In the genomic region with DNA sequence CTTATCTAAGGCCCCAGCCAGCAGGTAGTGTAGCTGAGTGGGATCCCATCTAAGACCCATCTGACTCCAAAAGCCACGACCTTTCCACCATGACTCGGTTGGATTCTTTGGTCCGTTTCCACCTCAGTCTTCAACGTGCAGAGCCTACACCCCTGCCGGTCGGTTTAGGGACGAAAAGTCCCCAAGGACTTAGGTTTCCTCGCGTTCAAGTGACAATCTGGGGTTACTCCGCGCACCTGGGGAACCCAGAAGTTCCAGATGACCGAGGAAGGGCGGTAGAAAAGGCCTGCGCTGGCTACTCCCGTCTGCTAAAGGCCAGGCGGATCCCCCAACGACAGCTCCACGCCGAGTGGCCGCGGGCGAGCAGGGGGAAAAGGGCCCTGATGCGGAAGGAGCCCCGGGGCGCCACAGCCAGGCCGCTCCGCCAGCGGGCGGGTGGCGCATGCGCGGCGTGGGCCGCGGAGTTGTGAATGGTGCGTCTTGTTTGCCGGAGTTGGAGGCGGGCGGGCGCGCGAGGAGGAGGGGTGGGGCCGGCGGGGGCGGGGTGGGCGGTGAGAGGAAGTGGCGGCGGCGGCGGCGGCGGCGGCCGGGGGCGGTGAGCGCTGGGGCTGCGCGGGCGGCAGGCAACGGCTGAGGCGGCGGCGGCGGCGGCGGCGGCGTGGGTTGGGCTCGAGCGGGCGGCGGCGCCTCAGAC, we compare ENCODE assay signal across 8 cellular contexts. TPM values are rescaled to one million over a fixed set of nuclear protein-coding genes. Genes with fewer than 3 reads are reported as not detected.
DNase-seq lines count a peak whose midpoint lies in the region; ATAC-seq, FAIRE-seq and TF ChIP-seq lines count a peak whose summit lies in the region.

Gene CBFB, plus strand, starts transcription at position 595 of the 694 bp plus-strand sequence. CDS start 259 bp downstream, outside the sequence.

- H3K9me3 ChIP-seq in left ventricle myocardium inferior (replicated peaks) = no peaks in the 10 kb centered on the region
- no peaks in the 10 kb centered on the region for H3K9me3 ChIP-seq in prostate gland

- peak within 1 kb of the TSS; percentile 99 for H3K4me3 ChIP-seq in left ventricle myocardium inferior
- peak within 1 kb of the TSS; percentile 73 to 95 for H3K4me3 ChIP-seq in prostate gland

- peak; percentile 94 for FAIRE-seq in GM12891 (lab: Jason Lieb, UNC)

- H3K4me1 ChIP-seq in left ventricle myocardium inferior (peaks cover 48% of the 10 kb centered on the region), prostate gland (replicated peaks) (no peaks in the 10 kb centered on the region)

- H3K36me3 ChIP-seq in left ventricle myocardium inferior = peaks cover 8% of the 10 kb centered on the region
- H3K36me3 ChIP-seq in prostate gland = no peaks in the 10 kb centered on the region

- peak; percentile 69 for ATAC-seq in HG02763 (IDR thresholded peaks at IDR 0.05; ENCODE audit: unreplicated experiment)

- H3K9me3 Mint-ChIP-seq in T-helper 1 cell treated with Interleukin-12 subunit alpha and Interleukin-12 subunit beta and Interleukin-4 antibody, amounts not matched to agents 30 μg/mL and 1 μg/mL, for 36 hours = no peaks in the 10 kb centered on the region

- WGBS in prostate gland = 2% methylated on average over 57 of the region's 73 CpGs

- H3K27ac Mint-ChIP-seq in T-helper 1 cell treated with Interleukin-12 subunit alpha and Interleukin-12 subunit beta and Interleukin-4 antibody, amounts not matched to agents 30 μg/mL and 1 μg/mL, for 36 hours = peak within 1 kb of the TSS; percentile 90

- peaks cover 52% of the 10 kb centered on the region for H3K4me1 Mint-ChIP-seq in T-helper 1 cell treated with Interleukin-12 subunit alpha and Interleukin-12 subunit beta and Interleukin-4 antibody, amounts not matched to agents 30 μg/mL and 1 μg/mL, for 36 hours (ENCODE audit: low read depth)

- DNase-seq in GM12891 (ENCODE audit: insufficient read length, low spot score) (peak; percentile 98), NCI-H1436 treated with DMSO at 0.1 percent for 48 hours (lab: John Stamatoyannopoulos, UW) (peak; percentile 18), amniotic stem cell (lab: John Stamatoyannopoulos, UW) (peak; percentile 79), left ventricle myocardium inferior (peak; percentile 94), prostate gland (ENCODE audit: low spot score) (peak; percentile 90), ureter (ENCODE audit: low spot score) (peak; percentile 93)

- TF ChIP-seq POLR2A in GM12891 (IDR thresholded peaks at IDR 0.05; ENCODE audit: low read depth, low read length) (peak; percentile 91; the same call in 1 of the 2 replicates), prostate gland (IDR thresholded peaks at IDR 0.05) (peak; percentile 74)

- H3K27ac ChIP-seq in left ventricle myocardium inferior (replicated peaks) (peak within 1 kb of the TSS; percentile 99), prostate gland (peak within 1 kb of the TSS; percentile 93 to 96)

- intact Hi-C loops in left ventricle myocardium inferior (cut with micrococcal nuclease) (no loop called here), prostate gland (cut with DNase I) (loop anchor here (5.0 kb wide), 1 partner anchor 129 kb away; the partner anchor contains the start of genes FBXL8 and TRADD)

- H3K4me3 Mint-ChIP-seq in T-helper 1 cell treated with Interleukin-12 subunit alpha and Interleukin-12 subunit beta and Interleukin-4 antibody, amounts not matched to agents 30 μg/mL and 1 μg/mL, for 36 hours = peak within 1 kb of the TSS; percentile 90

- TF ChIP-seq CTCF in left ventricle myocardium inferior (IDR thresholded peaks at IDR 0.05; ENCODE audit: borderline replicate concordance) (peak; percentile 13), prostate gland (IDR thresholded peaks at IDR 0.05) (peak in 2 of 4 experiments; percentile 20 to 40)

- no peaks in the 10 kb centered on the region for H3K27me3 ChIP-seq in left ventricle myocardium inferior (ENCODE audit: low read depth)
- H3K27me3 ChIP-seq in prostate gland (replicated peaks; ENCODE audit: insufficient read depth) = no peaks in the 10 kb centered on the region

- H3K36me3 Mint-ChIP-seq in T-helper 1 cell treated with Interleukin-12 subunit alpha and Interleukin-12 subunit beta and Interleukin-4 antibody, amounts not matched to agents 30 μg/mL and 1 μg/mL, for 36 hours (ENCODE audit: low read depth) = peaks cover 30% of the 10 kb centered on the region

- no peaks in the 10 kb centered on the region for H3K27me3 Mint-ChIP-seq in T-helper 1 cell treated with Interleukin-12 subunit alpha and Interleukin-12 subunit beta and Interleukin-4 antibody, amounts not matched to agents 30 μg/mL and 1 μg/mL, for 36 hours (ENCODE audit: low read depth)

TF ChIP-seq in GM12891, 5 proteins besides CTCF, POLR2A, EP300 and RAD21:
- TF ChIP-seq POU2F2 (IDR thresholded peaks at IDR 0.05; ENCODE audit: low read depth, low read length) (peak; percentile 85; the same call in 1 of the 2 replicates), TAF1 (IDR thresholded peaks at IDR 0.05; ENCODE audit: low read depth, low read length) (peak; percentile 87), SPI1 (IDR thresholded peaks at IDR 0.05; ENCODE audit: low read depth, low read length) (no peak), POLR2AphosphoS5 (IDR thresholded peaks at IDR 0.05; ENCODE audit: low read depth, low read length) (peak; percentile 93), PAX5 (IDR thresholded peaks at IDR 0.05; ENCODE audit: insufficient read depth, low read length, severe bottlenecking) (no peak)

RNA-seq across cellular contexts. Expression of gene CBFB, which starts in this region (rescaled TPM):
- 28.7 TPM for polyA plus RNA-seq in GM12891 (2012; ENCODE audit: low read depth, missing spikeins)
- total RNA-seq in left ventricle myocardium inferior = 25.2 TPM
- total RNA-seq in prostate gland = 10 to 100 TPM; 27.0 to 46.2 TPM
- total RNA-seq in ureter = 53.5 TPM

Comparison
In these comparisons a context has a peak if more than half of its experiments do, and no peak if none do; other contexts are left out.
1. Peak in every context shown above with its lines: DNase-seq, ATAC-seq, H3K4me3 ChIP-seq and H3K27ac ChIP-seq.
2. DNase-seq: peak in every context shown above with its lines; median percentile 98 in GM12891; 94 in left ventricle myocardium inferior; 93 in ureter; 90 in prostate gland; 79 in amniotic stem cell; 18 in NCI-H1436 treated with DMSO at 0.1 percent for 48 hours.